In the genomic region with DNA sequence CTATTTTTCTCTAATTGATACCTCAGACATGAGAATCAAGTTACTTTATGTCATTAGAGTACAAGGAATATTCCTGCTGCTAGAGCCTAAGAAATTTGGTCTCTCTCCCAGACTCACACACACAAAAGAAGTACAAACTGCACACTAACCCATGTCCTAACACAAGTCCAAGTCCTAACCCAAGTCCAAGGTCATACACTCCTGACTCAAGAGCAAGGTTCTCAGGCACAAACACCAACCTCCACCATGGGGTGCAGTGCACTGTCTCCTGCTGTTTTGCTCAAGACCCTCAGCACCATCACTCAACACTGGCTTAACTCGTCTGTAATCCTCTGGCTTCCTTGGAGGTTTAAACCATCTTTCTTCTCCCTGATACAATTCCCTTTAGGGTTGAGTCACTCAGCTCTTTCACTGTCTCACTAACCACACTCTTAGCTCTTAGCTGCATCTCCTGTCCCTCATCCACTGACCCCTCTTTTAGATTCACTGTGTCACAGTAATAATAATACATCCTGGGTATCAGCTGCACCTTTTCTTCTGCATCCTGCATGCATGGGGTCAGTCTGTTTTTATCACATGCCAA, we compare ENCODE assay signal across 16 cellular contexts.
DNase-seq lines count a peak whose midpoint lies in the region; TF ChIP-seq lines count a peak whose summit lies in the region.
"Had no signal": no experiment of that assay in that cellular context is flagged by ENCODE, and none has a peak within 500 bp of the region (broad histone marks: within the 10 kb centered on the region; RNA-seq: fewer than 3 reads in every experiment).

No MANE protein-coding gene starts in this region.

- no peak overlapping the region for H3K27ac ChIP-seq in endodermal cell (ENCODE audit: low read depth, low read length)
- H3K27ac ChIP-seq: RWPE1, SJCRH30 had no signal

- H3K27me3 Mint-ChIP-seq in endodermal cell (ENCODE audit: insufficient read depth): peaks cover 13% of the 10 kb centered on the region

- H3K36me3 ChIP-seq in endodermal cell (ENCODE audit: control insufficient read depth, insufficient read depth, low read length): no peaks in the 10 kb centered on the region
- H3K36me3 ChIP-seq: SJCRH30 had no signal

- H3K4me1 Mint-ChIP-seq in endodermal cell: peaks cover 10% of the 10 kb centered on the region

- peaks cover 14% of the 10 kb centered on the region for H3K36me3 Mint-ChIP-seq in endodermal cell (ENCODE audit: low read depth)

- no peak for TF ChIP-seq CTCF in endodermal cell (conservative IDR thresholded peaks at IDR 0.05)

- no peak overlapping the region for H3K27ac Mint-ChIP-seq in endodermal cell

- peaks cover 13% of the 10 kb centered on the region for H3K9me3 ChIP-seq in endodermal cell (ENCODE audit: control insufficient read depth, low read length)
- H3K9me3 ChIP-seq: Caco-2, SJCRH30 had no signal

- no peaks in the 10 kb centered on the region for H3K4me1 ChIP-seq in endodermal cell (ENCODE audit: control insufficient read depth, insufficient read depth, low read length)
- H3K4me1 ChIP-seq: Caco-2 had no signal

- H3K27me3 ChIP-seq in endodermal cell (ENCODE audit: control insufficient read depth, insufficient read depth, low read length, poor library complexity, severe bottlenecking): no peaks in the 10 kb centered on the region
- H3K27me3 ChIP-seq: SJCRH30 had no signal

- peaks cover 17% of the 10 kb centered on the region for H3K9me3 Mint-ChIP-seq in endodermal cell

- DNase-seq in EH (ENCODE audit: low read depth) (peak; percentile 26), RPMI7951 (ENCODE audit: low read depth) (peak; percentile 10), endodermal cell (peak; percentile 13), myocyte (ENCODE audit: low read depth) (peak; percentile 59), amygdala (lab: John Stamatoyannopoulos, UW) (no peak), NCI-H226 (no peak), NCI-H1417 treated with DMSO at 0.1 percent for 48 hours (lab: John Stamatoyannopoulos, UW) (no peak)
- DNase-seq: AML-193, Caco-2, GDM1, MM.1S, NCI-H1105 treated with DMSO at 0.1 percent for 48 hours, NCI-H1930, NCI-H524, SJCRH30 had no signal

- H3K4me3 ChIP-seq in endodermal cell (ENCODE audit: low read length): no peak overlapping the region
- H3K4me3 ChIP-seq: SJCRH30 had no signal

- no peak overlapping the region for H3K9ac ChIP-seq in endodermal cell (ENCODE audit: extremely low read depth, low read length, poor library complexity, severe bottlenecking)

- no peak overlapping the region for H3K4me3 Mint-ChIP-seq in endodermal cell

- WGBS in endodermal cell (ENCODE audit: insufficient coverage in 1 of 2, insufficient read length in 1 of 2), 2 experiments: 80 to 89% methylated on average over 1 of the region's 1 CpG

Comparison
In these comparisons a context has a peak if more than half of its experiments do, and no peak if none do; other contexts are left out.
1. DNase-seq: peak in EH (single experiment), RPMI7951 (single experiment), endodermal cell (single experiment) and myocyte (single experiment); none in amygdala (0 of 56), NCI-H226 (single experiment) and NCI-H1417 treated with DMSO at 0.1 percent for 48 hours (single experiment).